Comparison of ENCODE assay signal across 6 cellular contexts in genomic region chr22:50199836-50200332, GRCh38. TPM values are rescaled to one million over a fixed set of nuclear protein-coding genes. Genes with fewer than 3 reads are reported as not detected.
A peak's percentile ranks its signal among the peaks of the same experiment; 100 is the strongest.
DNase-seq lines count a peak whose midpoint lies in the region; ATAC-seq and TF ChIP-seq lines count a peak whose summit lies in the region.

No MANE protein-coding gene starts in this region.

- H3K9me3 ChIP-seq in WERI-Rb-1 (ENCODE audit: severe bottlenecking), result no peaks in the 10 kb centered on the region

- peak; percentile 40 for TF ChIP-seq POLR2A in GM18505 (IDR thresholded peaks at IDR 0.05; ENCODE audit: borderline replicate concordance, extremely low read depth, insufficient read depth, insufficient read length)

- H3K27ac ChIP-seq in WERI-Rb-1, result peak overlapping the region; percentile 87

- intact Hi-C loops in left colon (cut with DNase I, micrococcal nuclease), result no loop called here

- peak overlapping the region; percentile 74 for H3K4me3 ChIP-seq in WERI-Rb-1 (ENCODE audit: low read depth, low read length)

- peak; percentile 68 for DNase-seq in WERI-Rb-1
- DNase-seq in left colon, result no peak
- DNase-seq in SW480 (ENCODE audit: low spot score), result no peak
- no peak for DNase-seq in amygdala (lab: John Stamatoyannopoulos, UW)

- ATAC-seq in GM18505 (IDR thresholded peaks at IDR 0.05; ENCODE audit: unreplicated experiment) (no peak), left colon (peak; percentile 2), HG03460 (IDR thresholded peaks at IDR 0.05; ENCODE audit: unreplicated experiment) (no peak)

- no peaks in the 10 kb centered on the region for H3K27me3 ChIP-seq in WERI-Rb-1 (ENCODE audit: insufficient read depth, low read depth, severe bottlenecking)

- no peak for TF ChIP-seq CTCF in WERI-Rb-1 (IDR thresholded peaks at IDR 0.05; ENCODE audit: low read depth, low read length)

- H3K36me3 ChIP-seq in WERI-Rb-1, result peaks cover 45% of the 10 kb centered on the region

RNA-seq across cellular contexts. Expression of gene SELENOO, which starts 0.9 kb away (rescaled TPM):
- total RNA-seq in left colon, result 10 to 100 TPM; 21.9 to 29.6 TPM

RNA-seq across cellular contexts. Expression of gene TRABD, which starts 14.2 kb away (rescaled TPM):
- 10 to 100 TPM; 46.4 to 63.5 TPM for total RNA-seq in left colon

RNA-seq across cellular contexts. Expression of gene PANX2, which starts 29.4 kb away (rescaled TPM):
- under 1 TPM; 0.09 to 0.14 TPM for total RNA-seq in left colon

RNA-seq across cellular contexts. Expression of gene TUBGCP6, which starts 44.9 kb away (rescaled TPM):
- total RNA-seq in left colon, result 10 to 100 TPM; 26.3 to 31.6 TPM

RNA-seq across cellular contexts. Expression of gene HDAC10, which starts 51.2 kb away (rescaled TPM):
- 10 to 100 TPM; 48.3 to 49.2 TPM for total RNA-seq in left colon
